In the genomic region with DNA sequence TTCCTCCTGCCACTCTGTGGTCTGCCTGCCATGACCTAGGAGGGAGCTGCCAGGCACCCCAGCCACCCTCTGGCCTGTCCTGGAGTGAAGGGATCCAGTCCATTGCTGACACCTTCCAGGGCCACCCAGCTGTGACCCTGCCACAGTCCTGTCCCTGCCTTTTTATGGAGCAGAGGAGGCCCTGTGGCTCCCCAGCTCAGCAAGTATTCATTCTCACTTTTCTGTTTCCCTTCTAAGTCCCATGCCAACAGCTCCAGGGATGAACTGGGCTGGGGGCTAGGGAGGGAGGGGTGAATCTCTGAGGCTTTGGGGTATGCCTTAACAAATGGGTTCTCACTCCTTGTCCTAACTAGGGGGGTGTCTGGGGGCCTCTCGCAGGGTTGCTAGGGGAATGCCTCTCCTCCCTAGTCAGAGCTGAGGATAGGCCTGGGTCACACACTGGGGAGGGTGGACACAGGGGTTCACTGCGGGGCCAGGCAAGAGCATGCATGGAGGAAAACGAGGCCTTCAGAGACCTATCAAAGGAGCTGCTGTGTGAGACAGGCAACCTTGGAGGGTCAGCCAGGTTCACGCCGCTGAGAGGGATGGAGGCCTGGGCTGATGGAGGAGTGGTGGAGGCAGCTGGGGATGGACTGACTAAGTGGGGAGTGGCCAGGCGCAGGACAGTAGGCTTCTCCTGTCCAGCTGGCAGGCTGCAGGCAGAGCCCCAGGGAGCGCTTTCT, we compare ENCODE assay signal across 17 cellular contexts. TPM values are rescaled to one million over a fixed set of nuclear protein-coding genes. Genes with fewer than 3 reads are reported as not detected.
DNase-seq lines count a peak whose midpoint lies in the region; ATAC-seq, FAIRE-seq and TF ChIP-seq lines count a peak whose summit lies in the region.
"Had no signal": no experiment of that assay in that cellular context is flagged by ENCODE, and none has a peak within 500 bp of the region (broad histone marks: within the 10 kb centered on the region; RNA-seq: fewer than 3 reads in every experiment).

No MANE protein-coding gene starts in this region.

- H3K36me3 Mint-ChIP-seq in stimulated activated effector memory CD8-positive, alpha-beta T cell treated with anti-CD3 and anti-CD28 coated beads, Interleukin-12 subunit alpha, Interleukin-12 subunit beta, amount 100 ng/mL, for 72 hours, result no peaks in the 10 kb centered on the region
- H3K36me3 Mint-ChIP-seq: activated naive CD8-positive, alpha-beta T cell had no signal

- no peak overlapping the region for H3K23ac ChIP-seq in H1 (ENCODE audit: insufficient read length)

- no peak overlapping the region for H2BK120ac ChIP-seq in H1 (replicated peaks; ENCODE audit: low read depth, low read length)

- H3K14ac ChIP-seq in H1 (ENCODE audit: insufficient read length), result no peak overlapping the region

- no peak overlapping the region for H3K4me3 ChIP-seq in H1 (ENCODE audit: extremely low read depth in 1 of 4, insufficient read depth in 2 of 4, low read depth in 3 of 4, low read length in 4 of 4)
- H3K4me3 ChIP-seq: BLaER1 treated with 17β-estradiol and CSF1 and Interleukin-3, amounts not matched to agents 10 nM and 100 nM; tibial artery had no signal

- TF ChIP-seq EP300 in H1 (IDR thresholded peaks at IDR 0.05; ENCODE audit: borderline replicate concordance in 1 of 2, low read depth in 2 of 2, low read length in 2 of 2), result no peak

- H3K9me3 ChIP-seq in H1 (ENCODE audit: insufficient read depth in 2 of 2, low read depth in 1 of 2, low read length in 1 of 2), result no peaks in the 10 kb centered on the region
- H3K9me3 ChIP-seq: BLaER1 treated with 17β-estradiol and CSF1 and Interleukin-3, amounts not matched to agents 10 nM and 100 nM; tibial artery had no signal

- TF ChIP-seq POLR2A in H1 (IDR thresholded peaks at IDR 0.05; ENCODE audit: control extremely low read depth in 1 of 2, low read depth in 2 of 2, low read length in 2 of 2), result no peak

- CTCF ChIA-PET in H1 (lab: Charles Lee; ENCODE audit: partially characterized antibody), result interaction anchor here (0.8 to 4.1 kb wide), 14 partner anchors 9 to 185 kb away, joined by 3 to 22 read pairs (median 6); a partner anchor contains a TSS

- H3K79me2 ChIP-seq in H1 (ENCODE audit: control insufficient read depth in 1 of 2, insufficient read depth in 2 of 2, low read length in 2 of 2), result no peaks in the 10 kb centered on the region

- no peaks in the 10 kb centered on the region for H4K20me1 ChIP-seq in H1 (replicated peaks in 1 of 2; ENCODE audit: control insufficient read depth in 1 of 2, insufficient read depth in 2 of 2, low read length in 2 of 2)
- H4K20me1 ChIP-seq: BLaER1 treated with 17β-estradiol and CSF1 and Interleukin-3, amounts not matched to agents 10 nM and 100 nM had no signal

- H4K91ac ChIP-seq in H1 (replicated peaks; ENCODE audit: insufficient read length, low read length), result no peak overlapping the region

- peak overlapping the region; percentile 48; the same call in 1 of the 2 replicates for H4K8ac ChIP-seq in H1 (ENCODE audit: extremely low read depth, insufficient read depth, low read length)

- DNase-seq in NCI-H69 (lab: John Stamatoyannopoulos, UW), result peak; percentile 19
- DNase-seq in H1 (ENCODE audit: low read depth in 1 of 2, low spot score in 2 of 2), result no peak
- DNase-seq in myocyte (ENCODE audit: low read depth), result peak; percentile 57
- no peak for DNase-seq in stimulated activated effector memory CD8-positive, alpha-beta T cell treated with anti-CD3 and anti-CD28 coated beads, Interleukin-12 subunit alpha, Interleukin-12 subunit beta, amount 100 ng/mL, for 72 hours (ENCODE audit: low spot score in 2 of 2)
- no peak for DNase-seq in CD1c-positive myeloid dendritic cell (ENCODE audit: extremely low spot score)
- DNase-seq in Kasumi-1 (lab: John Stamatoyannopoulos, UW), result no peak
- no peak for DNase-seq in middle frontal gyrus (ENCODE audit: extremely low spot score, low spot score)
- DNase-seq: activated CD4-positive, alpha-beta T cell treated with anti-CD3 and anti-CD28 coated beads for 36 hours; head of caudate nucleus; NCI-H1105; NCI-H446 treated with DMSO at 0.1 percent for 48 hours; OCI-M1; stimulated activated CD4-positive, alpha-beta T cell treated with anti-CD3 and anti-CD28 coated beads, Interleukin-15, amount 100 ng/mL, for 24 hours; T-helper 17 cell; tibial artery had no signal

- H3K4me3 Mint-ChIP-seq in stimulated activated effector memory CD8-positive, alpha-beta T cell treated with anti-CD3 and anti-CD28 coated beads, Interleukin-12 subunit alpha, Interleukin-12 subunit beta, amount 100 ng/mL, for 72 hours, result no peak overlapping the region
- H3K4me3 Mint-ChIP-seq: activated CD4-positive, alpha-beta T cell treated with anti-CD3 and anti-CD28 coated beads for 36 hours; activated naive CD8-positive, alpha-beta T cell had no signal

- no peak overlapping the region for H2AK5ac ChIP-seq in H1 (ENCODE audit: low read depth, low read length)

- H3K4ac ChIP-seq in H1 (replicated peaks; ENCODE audit: insufficient read length, low read depth, low read length), result no peak overlapping the region

- H3K23me2 ChIP-seq in H1 (ENCODE audit: low read depth, low read length), result peaks cover 6% of the 10 kb centered on the region; the same call in 1 of the 2 replicates

- no peak overlapping the region for H3K4me2 ChIP-seq in H1 (ENCODE audit: insufficient read depth in 1 of 2, low read depth in 2 of 2, low read length in 2 of 2)

- TF ChIP-seq RAD21 in H1 (IDR thresholded peaks at IDR 0.05 in 1 of 2, conservative IDR thresholded peaks at IDR 0.05 in 1 of 2; ENCODE audit: low read depth in 2 of 2, low read length in 2 of 2), result no peak

- H3K27ac ChIP-seq in H1 (ENCODE audit: low read depth, low read length), result no peak overlapping the region

- no peak overlapping the region for H3K56ac ChIP-seq in H1 (replicated peaks; ENCODE audit: insufficient read length, low read depth, low read length)

- no peak overlapping the region for H2BK20ac ChIP-seq in H1 (ENCODE audit: low read length)

- POLR2A ChIA-PET in H1 (lab: Charles Lee; ENCODE audit: partially characterized antibody), result interaction anchor here (0.6 to 3.0 kb wide), 5 partner anchors 9 to 162 kb away, joined by 3 to 19 read pairs (median 5); a partner anchor contains a TSS

- FAIRE-seq in H1 (lab: Jason Lieb, UNC), result no peak

- H3K27me3 ChIP-seq in H1 (replicated peaks in 1 of 4; ENCODE audit: control insufficient read depth in 3 of 4, extremely low read depth in 1 of 4, insufficient read depth in 3 of 4, low read length in 3 of 4), result peaks cover 0 to 20% (median 19%) of the 10 kb centered on the region in 4 experiments; a peak in 6 of 7 replicates
- H3K27me3 ChIP-seq: tibial artery had no signal

- H2AFZ ChIP-seq in H1 (ENCODE audit: low read length), result no peak overlapping the region

- H2BK15ac ChIP-seq in H1 (ENCODE audit: low read length), result no peak overlapping the region; the same call in 1 of the 2 replicates

- no peak overlapping the region for H3K18ac ChIP-seq in H1 (ENCODE audit: extremely low read depth, low read length)

- H3K4me1 ChIP-seq in H1 (replicated peaks in 1 of 4; ENCODE audit: control insufficient read depth in 3 of 4, insufficient read depth in 4 of 4, low read length in 3 of 4), result peaks cover 4 to 40% (median 13%) of the 10 kb centered on the region in 4 experiments

- no peaks in the 10 kb centered on the region for H3K36me3 ChIP-seq in H1 (ENCODE audit: control insufficient read depth in 2 of 4, insufficient read depth in 4 of 4, low read length in 3 of 4)
- H3K36me3 ChIP-seq: BLaER1 treated with 17β-estradiol and CSF1 and Interleukin-3, amounts not matched to agents 10 nM and 100 nM; tibial artery had no signal

- ATAC-seq in stimulated activated effector memory CD8-positive, alpha-beta T cell treated with anti-CD3 and anti-CD28 coated beads, Interleukin-12 subunit alpha, Interleukin-12 subunit beta, amount 100 ng/mL, for 72 hours, result peak; percentile 4
- ATAC-seq: activated CD4-positive, alpha-beta T cell treated with anti-CD3 and anti-CD28 coated beads for 36 hours; T-helper 17 cell had no signal

- H4K5ac ChIP-seq in H1 (ENCODE audit: insufficient read length, low read depth, low read length), result no peak overlapping the region

- H3K79me1 ChIP-seq in H1 (ENCODE audit: low read depth, low read length), result no peaks in the 10 kb centered on the region

- H2BK5ac ChIP-seq in H1 (ENCODE audit: low read depth, low read length), result no peak overlapping the region

- H3K4me1 Mint-ChIP-seq in stimulated activated effector memory CD8-positive, alpha-beta T cell treated with anti-CD3 and anti-CD28 coated beads, Interleukin-12 subunit alpha, Interleukin-12 subunit beta, amount 100 ng/mL, for 72 hours, result no peaks in the 10 kb centered on the region
- H3K4me1 Mint-ChIP-seq: activated CD4-positive, alpha-beta T cell treated with anti-CD3 and anti-CD28 coated beads for 36 hours; T-helper 17 cell had no signal

- H3K27ac Mint-ChIP-seq in stimulated activated effector memory CD8-positive, alpha-beta T cell treated with anti-CD3 and anti-CD28 coated beads, Interleukin-12 subunit alpha, Interleukin-12 subunit beta, amount 100 ng/mL, for 72 hours, result no peak overlapping the region
- H3K27ac Mint-ChIP-seq: activated CD4-positive, alpha-beta T cell treated with anti-CD3 and anti-CD28 coated beads for 36 hours; activated naive CD8-positive, alpha-beta T cell; T-helper 17 cell had no signal

- H3K9ac ChIP-seq in H1 (replicated peaks in 1 of 4; ENCODE audit: extremely low read depth in 1 of 4, low read depth in 3 of 4, low read length in 3 of 4), result no peak overlapping the region
- H3K9ac ChIP-seq: BLaER1 treated with 17β-estradiol and CSF1 and Interleukin-3, amounts not matched to agents 10 nM and 100 nM had no signal

- H2BK12ac ChIP-seq in H1 (ENCODE audit: low read depth, low read length), result no peak overlapping the region; the same call in 1 of the 2 replicates

- no peak for TF ChIP-seq CTCF in H1 (IDR thresholded peaks at IDR 0.05; ENCODE audit: control extremely low read depth in 1 of 3, insufficient read depth in 1 of 3, low read depth in 1 of 3, low read length in 3 of 3)

- no peaks in the 10 kb centered on the region for H3K9me3 Mint-ChIP-seq in stimulated activated effector memory CD8-positive, alpha-beta T cell treated with anti-CD3 and anti-CD28 coated beads, Interleukin-12 subunit alpha, Interleukin-12 subunit beta, amount 100 ng/mL, for 72 hours

- 82% methylated on average over 7 of the region's 7 CpGs; no CpG with 5 or more reads in 1 of the 2 experiments for WGBS in H1 (ENCODE audit: extremely low coverage in 1 of 2, insufficient coverage in 1 of 2, insufficient read length in 1 of 2, insufficient replicate concordance in 2 of 2, low coverage in 1 of 2, low lambda C conversion rate in 2 of 2, missing lambda C conversion rate in 1 of 2), 2 experiments

RNA-seq across cellular contexts. Expression of a gene that starts 31.8 kb away (rescaled TPM):
- total RNA-seq in H1 (2021; fragmentation: NEBNext Ultra II Directional; extraction: Animal tissue kit (Norgen Biotek cat#: 25700)), result 0.80 and 0.91 TPM in 2 replicates
- polyA plus RNA-seq in H1 (2011; rRNA removed), result 0.41 and 0.82 TPM in 2 replicates
- 0.61 TPM for polyA plus RNA-seq in H1 (2011; cell fraction: cytosol; rRNA removed)
- 1.5 TPM for polyA plus RNA-seq in H1 (2011; cell fraction: nucleus; rRNA removed)
- 0.83 to 1.3 TPM (median 1.0 TPM) in 4 replicates for polyA plus RNA-seq in H1 (2012, experiment 1 of 2)
- 1.2 TPM for polyA plus RNA-seq in H1 (2012, experiment 2 of 2)
- 0.55 TPM for polyA plus RNA-seq in H1 (2013, experiment 1 of 2)
- 0.46 TPM for polyA plus RNA-seq in H1 (2013, experiment 2 of 2)
- 0.78 and 1.8 TPM in 2 replicates for polyA minus RNA-seq in H1 (2011; rRNA and poly(A)+ RNA removed)
- polyA minus RNA-seq in H1 (2011; cell fraction: cytosol; rRNA and poly(A)+ RNA removed), result 1.8 TPM
- polyA minus RNA-seq in H1 (2011; cell fraction: nucleus; rRNA and poly(A)+ RNA removed), result 0.40 TPM
- total RNA-seq in myocyte, result 23.2 and 23.6 TPM in 2 replicates
- 20.7 TPM for polyA plus RNA-seq in myocyte (2012)
- total RNA-seq: activated CD4-positive, alpha-beta T cell treated with anti-CD3 and anti-CD28 coated beads for 36 hours had no signal

Comparison
In these comparisons a context has a peak if more than half of its experiments do, and no peak if none do; other contexts are left out.
1. DNase-seq: peak in NCI-H69 (single experiment) and myocyte (single experiment); none in H1 (0 of 2), stimulated activated effector memory CD8-positive, alpha-beta T cell treated with anti-CD3 and anti-CD28 coated beads, Interleukin-12 subunit alpha, Interleukin-12 subunit beta, amount 100 ng/mL, for 72 hours (0 of 2), CD1c-positive myeloid dendritic cell (single experiment), Kasumi-1 (0 of 2) and middle frontal gyrus (single experiment).
2. RNA of a gene that starts 31.8 kb away (total RNA-seq): 23.2 to 23.6 TPM in myocyte; 0.80 to 0.91 TPM in H1; every median in the first group is over 10 times any median in the second.